Comparison of ENCODE assay signal across 8 cellular contexts in the genomic region with DNA sequence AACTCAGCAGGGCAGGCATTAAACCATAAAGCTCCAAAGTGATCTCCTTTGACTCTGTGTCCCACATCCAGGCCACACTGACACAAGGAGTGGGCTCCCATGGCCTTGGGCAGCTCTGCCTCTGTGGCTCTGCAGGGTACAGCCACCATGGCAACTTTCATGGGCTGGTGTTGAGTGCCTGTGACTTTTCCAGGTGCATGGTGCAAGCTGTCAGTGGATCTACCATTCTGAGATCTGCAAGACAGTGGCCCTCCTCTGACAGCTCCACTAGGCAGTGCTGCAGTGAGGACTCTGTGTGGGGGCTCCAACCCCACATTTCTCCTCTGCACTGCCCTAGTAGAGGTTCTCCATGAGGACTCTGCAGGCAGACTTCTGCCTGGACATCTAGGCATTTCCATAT. TPM values are rescaled to one million over a fixed set of nuclear protein-coding genes. Genes with fewer than 3 reads are reported as not detected.
DNase-seq lines count a peak whose midpoint lies in the region; ATAC-seq and TF ChIP-seq lines count a peak whose summit lies in the region.
"Not testable (repeated sequence)": the region's sequence is repeated elsewhere in the genome, so short reads cannot be mapped to it uniquely, and the experiment has no call there.

No MANE protein-coding gene starts in this region.

- not testable (repeated sequence) for TF ChIP-seq EP300 in esophagus muscularis mucosa (IDR thresholded peaks at IDR 0.05)

- intact Hi-C loops in esophagus muscularis mucosa (cut with DNase I); sciatic nerve (cut with DNase I); testis (cut with DNase I; ENCODE audit: low total_unique reads): not testable (repeated sequence)
- intact Hi-C loops in left lung (cut with DNase I) = loop anchor here in 1 of 2 donors (5.0 kb wide), 1 partner anchor 208 kb away; no protein-coding TSS in a partner anchor

- not testable (repeated sequence) for H3K4me3 ChIP-seq in esophagus muscularis mucosa, left lung, testis

- not testable (repeated sequence) for ATAC-seq in left lung, sciatic nerve

- not testable (repeated sequence) for TF ChIP-seq CTCF in esophagus muscularis mucosa (IDR thresholded peaks at IDR 0.05); left lung (IDR thresholded peaks at IDR 0.05); testis (IDR thresholded peaks at IDR 0.05)

- not testable (repeated sequence) for H3K9me3 ChIP-seq in esophagus muscularis mucosa, left lung, testis

- peak; percentile 7 for DNase-seq in activated CD4-positive, CD25-positive, alpha-beta regulatory T cell treated with anti-CD3 and anti-CD28 coated beads, Interleukin-2, amount 50 U/mL, for 72 hours
- DNase-seq in activated CD8-positive, alpha-beta memory T cell treated with anti-CD3 and anti-CD28 coated beads, Interleukin-2, amount 50 U/mL, for 48 hours = peak; percentile 47
- DNase-seq in esophagus muscularis mucosa (ENCODE audit: extremely low spot score); left lung: not testable (repeated sequence)
- DNase-seq in mesenteric fat pad (ENCODE audit: low spot score) (peak; percentile 43), sciatic nerve (ENCODE audit: low spot score) (peak; percentile 22), testis (peak; percentile 3), ureter (ENCODE audit: low spot score) (peak; percentile 22)

- H3K27ac ChIP-seq in esophagus muscularis mucosa (replicated peaks in 1 of 4) (peak overlapping the region; percentile 49 to 78 (median 72)), left lung (peak overlapping the region; percentile 6 to 44)
- H3K27ac ChIP-seq in testis = not testable (repeated sequence)

- not testable (repeated sequence) for TF ChIP-seq POLR2A in esophagus muscularis mucosa (IDR thresholded peaks at IDR 0.05; ENCODE audit: low read depth); testis (IDR thresholded peaks at IDR 0.05)

- peaks cover 4 to 23% (median 21%) of the 10 kb centered on the region in 4 donors for H3K4me1 ChIP-seq in esophagus muscularis mucosa
- H3K4me1 ChIP-seq in left lung, testis: not testable (repeated sequence)

- H3K27me3 ChIP-seq in esophagus muscularis mucosa, left lung, testis: not testable (repeated sequence)

- not testable (repeated sequence) for H3K36me3 ChIP-seq in esophagus muscularis mucosa; left lung; testis (ENCODE audit: low read depth, missing control alignments)

RNA-seq across cellular contexts. Expression of gene TRIP13, which starts 41.3 kb away (rescaled TPM):
- total RNA-seq in esophagus muscularis mucosa (under 1 TPM in 3 of 4 donors, not detected in 1; 0.65 to 0.92 (median 0.66) TPM), left lung (1 to 10 TPM; 4.3 to 4.5 TPM), mesenteric fat pad (1.2 TPM), sciatic nerve (0.89 TPM), testis (10 to 100 TPM; 34.3 to 49.1 TPM), ureter (1.7 TPM)
- 71.6 TPM for polyA plus RNA-seq in testis (ENCODE audit: insufficient read depth, low read depth, low replicate concordance)

RNA-seq across cellular contexts. Expression of gene BRD9, which starts 41.4 kb away (rescaled TPM):
- total RNA-seq in esophagus muscularis mucosa (10 to 100 TPM; 26.5 to 44.9 (median 34.3) TPM), left lung (10 to 100 TPM; 37.9 to 40.8 TPM), mesenteric fat pad (38.2 TPM), sciatic nerve (38.5 TPM), testis (100 to 1,000 TPM in 1 of 2 donors, 10 to 100 TPM in 1; 68.6 to 101 TPM), ureter (63.6 TPM)
- polyA plus RNA-seq in testis (ENCODE audit: insufficient read depth, low read depth, low replicate concordance) = 51.5 TPM

Comparison
In these comparisons a context has a peak if more than half of its experiments do, and no peak if none do; other contexts are left out.
1. RNA of gene TRIP13, which starts 41.3 kb away (total RNA-seq): 34.3 to 49.1 TPM in testis; 4.3 to 4.5 TPM in left lung, 1.7 TPM in ureter (single experiment), 1.2 TPM in mesenteric fat pad (single experiment), 0.89 TPM in sciatic nerve (single experiment) and 0.65 to 0.92 TPM in esophagus muscularis mucosa; every median in the first group is over 4 times any median in the second.